In the genomic region with DNA sequence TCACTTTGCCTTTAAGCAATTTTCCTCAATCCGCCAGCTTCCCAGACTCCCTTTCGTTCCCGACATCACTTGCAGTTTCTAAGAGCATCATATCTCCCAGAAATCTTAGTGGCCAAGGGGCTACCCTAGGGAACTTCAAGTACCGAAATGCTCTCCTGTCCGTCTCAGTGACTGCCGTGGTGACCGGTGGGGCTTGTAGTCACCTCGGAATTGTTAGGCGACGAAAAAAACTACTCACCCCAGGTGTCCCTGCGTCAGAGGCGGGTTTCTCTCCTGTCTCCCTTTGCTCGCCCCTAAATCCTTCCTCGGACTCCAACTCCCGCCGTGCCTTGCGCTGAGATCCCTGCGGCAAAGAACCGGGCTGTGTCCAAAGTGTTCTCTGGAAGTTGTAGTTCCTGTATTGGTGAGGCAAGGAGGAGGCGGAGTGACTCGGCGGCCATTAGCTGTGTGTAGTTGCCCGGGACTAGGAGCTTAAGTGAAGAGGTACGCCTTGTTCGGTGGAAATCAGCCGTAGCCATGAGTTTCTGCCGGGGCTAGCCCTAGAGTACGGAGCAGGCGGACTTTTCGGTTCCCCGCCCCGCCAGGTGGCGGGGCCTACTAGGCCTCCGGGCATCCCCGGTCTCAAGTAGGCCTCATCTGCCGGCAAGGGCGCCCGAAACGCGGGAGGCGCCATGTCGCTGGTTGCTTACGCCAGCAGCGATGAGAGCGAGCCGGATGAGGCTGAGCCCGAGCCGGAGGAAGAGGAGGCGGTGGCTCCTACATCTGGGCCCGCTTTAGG, we compare ENCODE assay signal across 8 cellular contexts. TPM values are rescaled to one million over a fixed set of nuclear protein-coding genes. Genes with fewer than 3 reads are reported as not detected.
DNase-seq lines count a peak whose midpoint lies in the region; ATAC-seq lines count a peak whose summit lies in the region.

A gene with protein sequence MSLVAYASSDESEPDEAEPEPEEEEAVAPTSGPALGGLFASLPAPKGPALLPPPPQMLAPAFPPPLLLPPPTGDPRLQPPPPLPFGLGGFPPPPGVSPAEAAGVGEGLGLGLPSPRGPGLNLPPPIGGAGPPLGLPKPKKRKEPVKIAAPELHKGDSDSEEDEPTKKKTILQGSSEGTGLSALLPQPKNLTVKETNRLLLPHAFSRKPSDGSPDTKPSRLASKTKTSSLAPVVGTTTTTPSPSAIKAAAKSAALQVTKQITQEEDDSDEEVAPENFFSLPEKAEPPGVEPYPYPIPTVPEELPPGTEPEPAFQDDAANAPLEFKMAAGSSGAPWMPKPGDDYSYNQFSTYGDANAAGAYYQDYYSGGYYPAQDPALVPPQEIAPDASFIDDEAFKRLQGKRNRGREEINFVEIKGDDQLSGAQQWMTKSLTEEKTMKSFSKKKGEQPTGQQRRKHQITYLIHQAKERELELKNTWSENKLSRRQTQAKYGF (plus strand): TSS at position 435 of the 778 bp plus-strand sequence. CDS start 237 bp downstream, at position 672.

- no peaks in the 10 kb centered on the region for H3K27me3 ChIP-seq in CD8-positive, alpha-beta memory T cell (ENCODE audit: insufficient read depth, low read length, poor library complexity, severe bottlenecking)

- peaks cover 28 to 46% (median 37%) of the 10 kb centered on the region in 3 donors for H3K4me1 Mint-ChIP-seq in CD8-positive, alpha-beta memory T cell
- peaks cover 24 to 36% of the 10 kb centered on the region in 2 donors for H3K4me1 Mint-ChIP-seq in effector memory CD8-positive, alpha-beta T cell (ENCODE audit: low read depth in 2 of 2)

- ATAC-seq in GM19467 (IDR thresholded peaks at IDR 0.05; ENCODE audit: unreplicated experiment): peak; percentile 94
- ATAC-seq in effector memory CD8-positive, alpha-beta T cell (replicated peaks): peak; percentile 87

- no peaks in the 10 kb centered on the region for H3K9me3 Mint-ChIP-seq in CD8-positive, alpha-beta memory T cell
- H3K9me3 Mint-ChIP-seq in effector memory CD8-positive, alpha-beta T cell: no peaks in the 10 kb centered on the region

- peaks cover 4 to 27% (median 4%) of the 10 kb centered on the region in 3 donors for H3K36me3 Mint-ChIP-seq in CD8-positive, alpha-beta memory T cell
- peaks cover 18% of the 10 kb centered on the region for H3K36me3 Mint-ChIP-seq in effector memory CD8-positive, alpha-beta T cell (ENCODE audit: insufficient read depth)

- POLR2A ChIA-PET in CD8-positive, alpha-beta memory T cell (lab: Charles Lee): interaction anchor here (0.7 to 3.3 kb wide), 4 partner anchors 15 to 159 kb away, joined by 3 to 42 read pairs (median 22); partner anchors contain the start of genes HDGF, ISG20L2, METTL25B and MRPL24

- DNase-seq in CD8-positive, alpha-beta memory T cell: peak; percentile 93 to 99 (median 99)
- DNase-seq in HS-27A (ENCODE audit: low read depth) (peak; percentile 96), NK-92 (lab: John Stamatoyannopoulos, UW; ENCODE audit: unreplicated experiment) (peak; percentile 89), medulla oblongata (ENCODE audit: extremely low spot score) (peak; percentile 100)
- peak; percentile 94 for DNase-seq in activated CD8-positive, alpha-beta memory T cell treated with anti-CD3 and anti-CD28 coated beads for 24 hours
- peak; percentile 95 to 97 (median 96) for DNase-seq in effector memory CD8-positive, alpha-beta T cell
- peak; percentile 95 for DNase-seq in stimulated activated CD8-positive, alpha-beta memory T cell treated with anti-CD3 and anti-CD28 coated beads, Interleukin-12 subunit alpha, Interleukin-12 subunit beta, amount 100 ng/mL, for 1 hour (ENCODE audit: low read depth)

- H3K27me3 Mint-ChIP-seq in CD8-positive, alpha-beta memory T cell: peaks cover 0 to 1% of the 10 kb centered on the region in 2 donors
- no peaks in the 10 kb centered on the region for H3K27me3 Mint-ChIP-seq in effector memory CD8-positive, alpha-beta T cell

- peak within 1 kb of the TSS; percentile 97 for H3K27ac ChIP-seq in CD8-positive, alpha-beta memory T cell (ENCODE audit: low read depth, low read length)

- H3K4me3 Mint-ChIP-seq in CD8-positive, alpha-beta memory T cell: no peak within 1 kb of the TSS
- H3K4me3 Mint-ChIP-seq in effector memory CD8-positive, alpha-beta T cell: no peak within 1 kb of the TSS

- no peaks in the 10 kb centered on the region for H3K9me3 ChIP-seq in CD8-positive, alpha-beta memory T cell (ENCODE audit: low read length)

- H3K4me3 ChIP-seq in CD8-positive, alpha-beta memory T cell (ENCODE audit: low read length): peak within 1 kb of the TSS; percentile 85

- peaks cover 42% of the 10 kb centered on the region for H3K4me1 ChIP-seq in CD8-positive, alpha-beta memory T cell (ENCODE audit: insufficient read depth, low read length)

- peaks cover 12% of the 10 kb centered on the region for H3K36me3 ChIP-seq in CD8-positive, alpha-beta memory T cell (ENCODE audit: insufficient read depth, low read length)

- H3K27ac Mint-ChIP-seq in CD8-positive, alpha-beta memory T cell: peak within 1 kb of the TSS in 2 of 8 donors; percentile 85 to 96
- no peak within 1 kb of the TSS for H3K27ac Mint-ChIP-seq in effector memory CD8-positive, alpha-beta T cell

- CTCF ChIA-PET in CD8-positive, alpha-beta memory T cell (lab: Charles Lee): interaction anchor here (1.4 to 10.4 kb wide), 6 partner anchors 11 to 78 kb away, joined by 3 to 92 read pairs (median 8); partner anchors contain the start of genes HDGF, ISG20L2, METTL25B and MRPL24

RNA-seq across cellular contexts. Expression of the gene that starts here (rescaled TPM):
- 100 to 1,000 TPM; 106 to 111 TPM for total RNA-seq in CD8-positive, alpha-beta memory T cell
- 45.9 TPM for polyA plus RNA-seq in CD8-positive, alpha-beta memory T cell

Comparison
In these comparisons a context has a peak if more than half of its experiments do, and no peak if none do; other contexts are left out.
1. Peak in every context shown above with its lines: DNase-seq, ATAC-seq, H3K4me3 ChIP-seq and H3K27ac ChIP-seq.